Comparison of ENCODE assay signal across 23 cellular contexts in the genomic region with DNA sequence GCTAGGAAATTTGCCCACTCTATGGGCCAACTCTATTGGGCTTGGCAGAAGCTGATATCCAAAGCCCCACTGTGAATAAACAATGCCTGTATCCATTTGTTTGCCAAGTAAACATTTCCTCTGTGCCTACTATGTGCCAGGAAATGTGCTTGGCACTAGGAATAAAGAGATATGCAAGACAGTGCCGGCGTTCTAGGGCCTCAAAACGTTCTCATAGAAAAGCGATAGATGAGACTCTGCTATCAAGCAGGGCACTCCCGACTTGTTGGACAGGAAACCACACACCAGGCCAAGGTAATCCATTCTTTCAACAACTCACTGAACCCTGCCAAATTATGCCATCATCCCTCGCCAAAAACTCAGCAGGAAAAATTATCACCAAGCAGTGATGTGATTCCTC.
DNase-seq lines count a peak whose midpoint lies in the region; ATAC-seq, FAIRE-seq and TF ChIP-seq lines count a peak whose summit lies in the region.
"Had no signal": no experiment of that assay in that cellular context is flagged by ENCODE, and none has a peak within 500 bp of the region (broad histone marks: within the 10 kb centered on the region; RNA-seq: fewer than 3 reads in every experiment).

No MANE protein-coding gene starts in this region.

- in situ Hi-C loops in HepG2 (cut with HindIII; ENCODE audit: extremely low pct_ligation_motif_present, low pct_unique_long_range_greater_than_20kb) = loop anchor here (25.0 kb wide), 1 partner anchor 734 kb away; no protein-coding TSS in a partner anchor

- H3K27ac ChIP-seq in right lobe of liver (no peak overlapping the region), HepG2 (ENCODE audit: extremely low read length, insufficient read depth, low read length) (no peak overlapping the region), left ventricle myocardium inferior (replicated peaks) (no peak overlapping the region)
- H3K27ac ChIP-seq: 22Rv1, PC-9, SJCRH30 had no signal

- no peaks in the 10 kb centered on the region for H3K79me2 ChIP-seq in HepG2 (ENCODE audit: insufficient read depth, low read length)

- H3K27me3 ChIP-seq in right lobe of liver (no peaks in the 10 kb centered on the region), HepG2 (ENCODE audit: control insufficient read depth in 1 of 2, insufficient read depth in 2 of 2, low read length in 2 of 2) (peaks cover 0 to 5% of the 10 kb centered on the region in 2 experiments; a peak in 1 of 5 replicates), left ventricle myocardium inferior (ENCODE audit: low read depth) (peaks cover 8% of the 10 kb centered on the region)
- H3K27me3 ChIP-seq: SJCRH30 had no signal

- TF ChIP-seq CTCF in right lobe of liver (IDR thresholded peaks at IDR 0.05) = no peak
- TF ChIP-seq CTCF in HepG2 (CRISPR knock-in tag; IDR thresholded peaks at IDR 0.05) = no peak
- no peak for TF ChIP-seq CTCF in left ventricle myocardium inferior (IDR thresholded peaks at IDR 0.05; ENCODE audit: borderline replicate concordance)

- BruUV-seq in HepG2 (replicated peaks; lab: Mats Ljungman, UMichigan) = no TSS peak

- H3K36me3 ChIP-seq in right lobe of liver (no peaks in the 10 kb centered on the region), HepG2 (replicated peaks in 1 of 2; ENCODE audit: control insufficient read depth in 1 of 2, insufficient read depth in 2 of 2, low read length in 2 of 2) (no peaks in the 10 kb centered on the region), left ventricle myocardium inferior (no peaks in the 10 kb centered on the region)
- H3K36me3 ChIP-seq: SJCRH30 had no signal

- FAIRE-seq in HepG2 (lab: Jason Lieb, UNC) = no peak
- FAIRE-seq: D721Med, GM18507, H1 had no signal

- H3K4me3 ChIP-seq in right lobe of liver = no peak overlapping the region
- no peak overlapping the region for H3K4me3 ChIP-seq in HepG2 (replicated peaks in 1 of 3; ENCODE audit: insufficient read depth in 1 of 3, low read depth in 2 of 3, low read length in 3 of 3)
- no peak overlapping the region for H3K4me3 ChIP-seq in left ventricle myocardium inferior
- H3K4me3 ChIP-seq: PC-9, SJCRH30 had no signal

- CTCF ChIA-PET in HepG2 (lab: Yijun Ruan, JAX; ENCODE audit: low intra/inter-chr PET ratio, low total read pairs) = no interaction called here

- 21% methylated on average over 2 of the region's 6 CpGs for WGBS in right lobe of liver (ENCODE audit: insufficient coverage, low coverage, low lambda C conversion rate, missing lambda C conversion rate)
- 10% methylated on average over 6 of the region's 6 CpGs for WGBS in HepG2 (ENCODE audit: low lambda C conversion rate)

- H3K4me1 ChIP-seq in right lobe of liver (no peaks in the 10 kb centered on the region), HepG2 (ENCODE audit: insufficient read depth, low read length) (no peaks in the 10 kb centered on the region), left ventricle myocardium inferior (no peaks in the 10 kb centered on the region)
- H3K4me1 ChIP-seq: SJCRH30 had no signal

- peak; percentile 53 to 99 (median 80) for ATAC-seq in right lobe of liver
- ATAC-seq in HepG2 = no peak
- no peak for ATAC-seq in HG02571 (IDR thresholded peaks at IDR 0.05; ENCODE audit: unreplicated experiment)
- ATAC-seq: Right ventricle myocardium inferior, SK-N-SH treated with all-trans-retinoic acid at 6 μM for 48 hours had no signal

- no peak overlapping the region for H2AFZ ChIP-seq in HepG2 (ENCODE audit: low read length)
- H2AFZ ChIP-seq: PC-9 had no signal

- intact Hi-C loops in right lobe of liver (cut with DNase I) = no loop called here
- intact Hi-C loops in HepG2 (cut with micrococcal nuclease; ENCODE audit: unreplicated experiment) = no loop called here
- intact Hi-C loops in head of caudate nucleus (cut with DNase I) = no loop called here
- intact Hi-C loops in left ventricle myocardium inferior (cut with micrococcal nuclease) = no loop called here

- TF ChIP-seq RAD21 in HepG2 (CRISPR knock-in tag; IDR thresholded peaks at IDR 0.05) = no peak

- TF ChIP-seq EP300 in HepG2 (IDR thresholded peaks at IDR 0.05; ENCODE audit: low read depth in 2 of 2, low read length in 2 of 2) (no peak), HepG2 (CRISPR knock-in tag; IDR thresholded peaks at IDR 0.05; ENCODE audit: borderline replicate concordance) (no peak)

- no peak overlapping the region for H3K4me2 ChIP-seq in HepG2 (ENCODE audit: low read depth, low read length)
- H3K4me2 ChIP-seq: PC-9 had no signal

- TF ChIP-seq POLR2A in right lobe of liver (IDR thresholded peaks at IDR 0.05) (no peak), HepG2 (IDR thresholded peaks at IDR 0.05; ENCODE audit: insufficient read depth in 1 of 2, low read depth in 2 of 2, low read length in 2 of 2) (no peak)

- DNase-seq in right lobe of liver (no peak), HepG2 (ENCODE audit: low spot score) (no peak), NCI-H2081 treated with DMSO at 0.1 percent for 48 hours (lab: John Stamatoyannopoulos, UW) (peak; percentile 7), astrocyte of the hippocampus (ENCODE audit: low read depth, low spot score) (peak; percentile 13), head of caudate nucleus (no peak), GM19238 (ENCODE audit: insufficient read length, low spot score) (no peak), left ventricle myocardium inferior (no peak)
- DNase-seq: HCEC 1CT, Karpas-422, MV-4-11, NCI-H2171 treated with DMSO at 0.1 percent for 48 hours, NCI-H345, NCI-H524, NCI-H774, PC-9, SJCRH30 had no signal

- H3K9ac ChIP-seq in HepG2 (ENCODE audit: insufficient read depth, low read depth, low read length) = no peak overlapping the region

- POLR2A ChIA-PET in HepG2 (lab: Yijun Ruan, JAX) = no interaction called here

- H3K9me3 ChIP-seq in right lobe of liver (no peaks in the 10 kb centered on the region), HepG2 (ENCODE audit: low read length) (no peaks in the 10 kb centered on the region), left ventricle myocardium inferior (replicated peaks) (no peaks in the 10 kb centered on the region)
- H3K9me3 ChIP-seq: SJCRH30 had no signal

- H4K20me1 ChIP-seq in HepG2 (ENCODE audit: insufficient read depth, low read length) = no peaks in the 10 kb centered on the region

TF ChIP-seq in HepG2, 621 proteins besides CTCF, POLR2A, EP300 and RAD21:
- TF ChIP-seq ELF1 (CRISPR knock-in tag; IDR thresholded peaks at IDR 0.05) (no peak), ZNF691 (CRISPR knock-in tag; IDR thresholded peaks at IDR 0.05; ENCODE audit: borderline replicate concordance, low read depth) (no peak), ZFX (CRISPR knock-in tag; IDR thresholded peaks at IDR 0.05; ENCODE audit: low read depth) (no peak), SOX13 (IDR thresholded peaks at IDR 0.05) (no peak), SOX13 (CRISPR knock-in tag; conservative IDR thresholded peaks at IDR 0.05 in 1 of 2, IDR thresholded peaks at IDR 0.05 in 1 of 2) (no peak), ZFY (CRISPR knock-in tag; IDR thresholded peaks at IDR 0.05) (no peak), SOX5 (CRISPR knock-in tag; IDR thresholded peaks at IDR 0.05; ENCODE audit: borderline replicate concordance) (no peak), POLR2AphosphoS5 (IDR thresholded peaks at IDR 0.05; ENCODE audit: low read depth, low read length) (no peak), PHB2 (IDR thresholded peaks at IDR 0.05; ENCODE audit: partially characterized antibody) (no peak), ZNF263 (CRISPR knock-in tag; IDR thresholded peaks at IDR 0.05) (no peak), ZNF580 (CRISPR knock-in tag; IDR thresholded peaks at IDR 0.05; ENCODE audit: borderline replicate concordance, low read depth) (no peak), KMT2B (CRISPR knock-in tag; IDR thresholded peaks at IDR 0.05) (no peak), MIER3 (CRISPR knock-in tag; IDR thresholded peaks at IDR 0.05; ENCODE audit: borderline replicate concordance) (no peak), ZNF225 (CRISPR knock-in tag; IDR thresholded peaks at IDR 0.05) (no peak), HMGXB3 (CRISPR knock-in tag; IDR thresholded peaks at IDR 0.05; ENCODE audit: borderline replicate concordance) (no peak)

Comparison
In these comparisons a context has a peak if more than half of its experiments do, and no peak if none do; other contexts are left out.
1. ATAC-seq: peak in right lobe of liver (4 of 4); none in HepG2 (single experiment) and HG02571 (single experiment).
2. DNase-seq: peak in NCI-H2081 treated with DMSO at 0.1 percent for 48 hours (single experiment) and astrocyte of the hippocampus (single experiment); none in right lobe of liver (0 of 3), HepG2 (single experiment), head of caudate nucleus (0 of 42), GM19238 (single experiment) and left ventricle myocardium inferior (single experiment).